16 cellular contexts compared by ENCODE assay signal in genomic region chr7:105715528-105715927, GRCh38.
A peak's percentile ranks its signal among the peaks of the same experiment; 100 is the strongest.
DNase-seq lines count a peak whose midpoint lies in the region; ATAC-seq lines count a peak whose summit lies in the region.
"Had no signal": no experiment of that assay in that cellular context is flagged by ENCODE, and none has a peak within 500 bp of the region (broad histone marks: within the 10 kb centered on the region; RNA-seq: fewer than 3 reads in every experiment).

No MANE protein-coding gene starts in this region.

- H3K27ac Mint-ChIP-seq in activated CD4-positive, alpha-beta memory T cell treated with anti-CD3 and anti-CD28 coated beads for 36 hours, result no peak overlapping the region
- H3K27ac Mint-ChIP-seq in activated CD4-positive, alpha-beta memory T cell treated with anti-CD3 and anti-CD28 coated beads, Interleukin-2, amount 10 ng/mL, durations not matched to agents 7 days and 5 days, result no peak overlapping the region
- no peak overlapping the region for H3K27ac Mint-ChIP-seq in activated naive CD8-positive, alpha-beta T cell treated with anti-CD3 and anti-CD28 coated beads, Interleukin-2, amount 50 U/mL, for 24 hours
- no peak overlapping the region for H3K27ac Mint-ChIP-seq in activated naive CD8-positive, alpha-beta T cell treated with anti-CD3 and anti-CD28 coated beads for 36 hours
- peak overlapping the region; percentile 7 for H3K27ac Mint-ChIP-seq in activated T-helper 17 cell treated with anti-CD3 and anti-CD28 coated beads, Interleukin-2, amount 50 U/mL, for 72 hours
- H3K27ac Mint-ChIP-seq in stimulated activated naive CD8-positive, alpha-beta T cell treated with anti-CD3 and anti-CD28 coated beads, Interleukin-15, amount 100 ng/mL, for 72 hours, result no peak overlapping the region
- no peak overlapping the region for H3K27ac Mint-ChIP-seq in activated CD8-positive, alpha-beta memory T cell treated with anti-CD3 and anti-CD28 coated beads, Interleukin-2, amount 10 ng/mL, durations not matched to agents 7 days and 5 days
- H3K27ac Mint-ChIP-seq: CD4-positive, alpha-beta T cell had no signal

- H3K36me3 Mint-ChIP-seq in activated CD4-positive, alpha-beta memory T cell treated with anti-CD3 and anti-CD28 coated beads for 36 hours, result peaks cover 20% of the 10 kb centered on the region
- H3K36me3 Mint-ChIP-seq in activated CD4-positive, alpha-beta memory T cell treated with anti-CD3 and anti-CD28 coated beads, Interleukin-2, amount 10 ng/mL, durations not matched to agents 7 days and 5 days (ENCODE audit: low read depth), result peaks cover 20% of the 10 kb centered on the region
- peaks cover 21% of the 10 kb centered on the region for H3K36me3 Mint-ChIP-seq in activated naive CD8-positive, alpha-beta T cell treated with anti-CD3 and anti-CD28 coated beads, Interleukin-2, amount 50 U/mL, for 24 hours (ENCODE audit: low read depth)
- peaks cover 16% of the 10 kb centered on the region for H3K36me3 Mint-ChIP-seq in activated naive CD8-positive, alpha-beta T cell treated with anti-CD3 and anti-CD28 coated beads for 36 hours
- H3K36me3 Mint-ChIP-seq in activated T-helper 17 cell treated with anti-CD3 and anti-CD28 coated beads, Interleukin-2, amount 50 U/mL, for 72 hours (ENCODE audit: low read depth), result peaks cover 6% of the 10 kb centered on the region
- H3K36me3 Mint-ChIP-seq in activated CD8-positive, alpha-beta memory T cell treated with anti-CD3 and anti-CD28 coated beads, Interleukin-2, amount 10 ng/mL, durations not matched to agents 7 days and 5 days, result peaks cover 17% of the 10 kb centered on the region

- peak; percentile 43 for DNase-seq in activated CD4-positive, alpha-beta memory T cell treated with anti-CD3 and anti-CD28 coated beads for 36 hours
- no peak for DNase-seq in activated CD4-positive, alpha-beta memory T cell treated with anti-CD3 and anti-CD28 coated beads, Interleukin-2, amount 10 ng/mL, durations not matched to agents 7 days and 5 days
- DNase-seq in activated naive CD8-positive, alpha-beta T cell treated with anti-CD3 and anti-CD28 coated beads, Interleukin-2, amount 50 U/mL, for 24 hours, result no peak
- DNase-seq in activated naive CD8-positive, alpha-beta T cell treated with anti-CD3 and anti-CD28 coated beads for 36 hours, result no peak
- no peak for DNase-seq in stimulated activated naive CD8-positive, alpha-beta T cell treated with anti-CD3 and anti-CD28 coated beads, Interleukin-15, amount 100 ng/mL, for 72 hours
- no peak for DNase-seq in activated CD8-positive, alpha-beta memory T cell treated with anti-CD3 and anti-CD28 coated beads, Interleukin-2, amount 10 ng/mL, durations not matched to agents 7 days and 5 days
- DNase-seq: CD4-positive, alpha-beta T cell; NCI-H1092; NCI-H1417 treated with DMSO at 0.1 percent for 48 hours; NCI-H1694 treated with DMSO at 0.1 percent for 48 hours; NCI-H2081; NCI-H2227 treated with DMSO at 0.1 percent for 48 hours; NCI-H526 treated with DMSO at 0.1 percent for 48 hours; PC-9 had no signal

- peak; percentile 83 for ATAC-seq in activated naive CD8-positive, alpha-beta T cell treated with anti-CD3 and anti-CD28 coated beads, Interleukin-2, amount 50 U/mL, for 24 hours
- peak; percentile 96 for ATAC-seq in activated T-helper 17 cell treated with anti-CD3 and anti-CD28 coated beads, Interleukin-2, amount 50 U/mL, for 72 hours (replicated peaks)
- peak; percentile 80 for ATAC-seq in stimulated activated naive CD8-positive, alpha-beta T cell treated with anti-CD3 and anti-CD28 coated beads, Interleukin-15, amount 100 ng/mL, for 72 hours
- ATAC-seq in activated CD8-positive, alpha-beta memory T cell treated with anti-CD3 and anti-CD28 coated beads, Interleukin-2, amount 10 ng/mL, durations not matched to agents 7 days and 5 days, result no peak
- ATAC-seq: Right ventricle myocardium inferior had no signal

- POLR2A ChIA-PET in activated CD4-positive, alpha-beta memory T cell treated with anti-CD3 and anti-CD28 coated beads for 36 hours (lab: Charles Lee), result no interaction called here
- POLR2A ChIA-PET in activated CD4-positive, alpha-beta memory T cell treated with anti-CD3 and anti-CD28 coated beads, Interleukin-2, amount 10 ng/mL, durations not matched to agents 7 days and 5 days (lab: Charles Lee), result no interaction called here

- intact Hi-C loops in activated CD4-positive, alpha-beta memory T cell treated with anti-CD3 and anti-CD28 coated beads for 36 hours (cut with micrococcal nuclease), result loop anchor here (1.0 kb wide), 1 partner anchor 24 kb away; no protein-coding TSS in a partner anchor

- peaks cover 6% of the 10 kb centered on the region for H3K4me1 Mint-ChIP-seq in activated CD4-positive, alpha-beta memory T cell treated with anti-CD3 and anti-CD28 coated beads for 36 hours (ENCODE audit: low read depth)
- H3K4me1 Mint-ChIP-seq in activated CD4-positive, alpha-beta memory T cell treated with anti-CD3 and anti-CD28 coated beads, Interleukin-2, amount 10 ng/mL, durations not matched to agents 7 days and 5 days, result no peaks in the 10 kb centered on the region
- H3K4me1 Mint-ChIP-seq in activated naive CD8-positive, alpha-beta T cell treated with anti-CD3 and anti-CD28 coated beads, Interleukin-2, amount 50 U/mL, for 24 hours, result peaks cover 7% of the 10 kb centered on the region
- no peaks in the 10 kb centered on the region for H3K4me1 Mint-ChIP-seq in activated naive CD8-positive, alpha-beta T cell treated with anti-CD3 and anti-CD28 coated beads for 36 hours
- peaks cover 3% of the 10 kb centered on the region for H3K4me1 Mint-ChIP-seq in activated T-helper 17 cell treated with anti-CD3 and anti-CD28 coated beads, Interleukin-2, amount 50 U/mL, for 72 hours
- peaks cover 12% of the 10 kb centered on the region for H3K4me1 Mint-ChIP-seq in stimulated activated naive CD8-positive, alpha-beta T cell treated with anti-CD3 and anti-CD28 coated beads, Interleukin-15, amount 100 ng/mL, for 72 hours
- no peaks in the 10 kb centered on the region for H3K4me1 Mint-ChIP-seq in activated CD8-positive, alpha-beta memory T cell treated with anti-CD3 and anti-CD28 coated beads, Interleukin-2, amount 10 ng/mL, durations not matched to agents 7 days and 5 days

- no peaks in the 10 kb centered on the region for H3K27me3 Mint-ChIP-seq in activated CD4-positive, alpha-beta memory T cell treated with anti-CD3 and anti-CD28 coated beads for 36 hours
- no peaks in the 10 kb centered on the region for H3K27me3 Mint-ChIP-seq in activated CD4-positive, alpha-beta memory T cell treated with anti-CD3 and anti-CD28 coated beads, Interleukin-2, amount 10 ng/mL, durations not matched to agents 7 days and 5 days
- no peaks in the 10 kb centered on the region for H3K27me3 Mint-ChIP-seq in activated naive CD8-positive, alpha-beta T cell treated with anti-CD3 and anti-CD28 coated beads, Interleukin-2, amount 50 U/mL, for 24 hours
- no peaks in the 10 kb centered on the region for H3K27me3 Mint-ChIP-seq in activated naive CD8-positive, alpha-beta T cell treated with anti-CD3 and anti-CD28 coated beads for 36 hours
- H3K27me3 Mint-ChIP-seq in activated T-helper 17 cell treated with anti-CD3 and anti-CD28 coated beads, Interleukin-2, amount 50 U/mL, for 72 hours, result no peaks in the 10 kb centered on the region
- no peaks in the 10 kb centered on the region for H3K27me3 Mint-ChIP-seq in stimulated activated naive CD8-positive, alpha-beta T cell treated with anti-CD3 and anti-CD28 coated beads, Interleukin-15, amount 100 ng/mL, for 72 hours
- no peaks in the 10 kb centered on the region for H3K27me3 Mint-ChIP-seq in activated CD8-positive, alpha-beta memory T cell treated with anti-CD3 and anti-CD28 coated beads, Interleukin-2, amount 10 ng/mL, durations not matched to agents 7 days and 5 days
- H3K27me3 Mint-ChIP-seq: CD4-positive, alpha-beta T cell had no signal

- CTCF ChIA-PET in activated CD4-positive, alpha-beta memory T cell treated with anti-CD3 and anti-CD28 coated beads for 36 hours (lab: Charles Lee), result no interaction called here
- CTCF ChIA-PET in activated CD4-positive, alpha-beta memory T cell treated with anti-CD3 and anti-CD28 coated beads, Interleukin-2, amount 10 ng/mL, durations not matched to agents 7 days and 5 days (lab: Charles Lee), result no interaction called here
- CTCF ChIA-PET in activated CD8-positive, alpha-beta memory T cell treated with anti-CD3 and anti-CD28 coated beads, Interleukin-2, amount 10 ng/mL, durations not matched to agents 7 days and 5 days (lab: Charles Lee), result no interaction called here

- H3K4me3 Mint-ChIP-seq in activated CD4-positive, alpha-beta memory T cell treated with anti-CD3 and anti-CD28 coated beads for 36 hours, result no peak overlapping the region
- no peak overlapping the region for H3K4me3 Mint-ChIP-seq in activated CD4-positive, alpha-beta memory T cell treated with anti-CD3 and anti-CD28 coated beads, Interleukin-2, amount 10 ng/mL, durations not matched to agents 7 days and 5 days
- H3K4me3 Mint-ChIP-seq in activated naive CD8-positive, alpha-beta T cell treated with anti-CD3 and anti-CD28 coated beads, Interleukin-2, amount 50 U/mL, for 24 hours, result no peak overlapping the region
- H3K4me3 Mint-ChIP-seq in activated naive CD8-positive, alpha-beta T cell treated with anti-CD3 and anti-CD28 coated beads for 36 hours, result no peak overlapping the region
- no peak overlapping the region for H3K4me3 Mint-ChIP-seq in activated T-helper 17 cell treated with anti-CD3 and anti-CD28 coated beads, Interleukin-2, amount 50 U/mL, for 72 hours
- H3K4me3 Mint-ChIP-seq in stimulated activated naive CD8-positive, alpha-beta T cell treated with anti-CD3 and anti-CD28 coated beads, Interleukin-15, amount 100 ng/mL, for 72 hours, result no peak overlapping the region
- H3K4me3 Mint-ChIP-seq in activated CD8-positive, alpha-beta memory T cell treated with anti-CD3 and anti-CD28 coated beads, Interleukin-2, amount 10 ng/mL, durations not matched to agents 7 days and 5 days, result no peak overlapping the region
- H3K4me3 Mint-ChIP-seq: CD4-positive, alpha-beta T cell had no signal

- peaks cover 28% of the 10 kb centered on the region for H3K9me3 Mint-ChIP-seq in activated CD4-positive, alpha-beta memory T cell treated with anti-CD3 and anti-CD28 coated beads for 36 hours
- peaks cover 20% of the 10 kb centered on the region for H3K9me3 Mint-ChIP-seq in activated CD4-positive, alpha-beta memory T cell treated with anti-CD3 and anti-CD28 coated beads, Interleukin-2, amount 10 ng/mL, durations not matched to agents 7 days and 5 days
- peaks cover 23% of the 10 kb centered on the region for H3K9me3 Mint-ChIP-seq in activated naive CD8-positive, alpha-beta T cell treated with anti-CD3 and anti-CD28 coated beads, Interleukin-2, amount 50 U/mL, for 24 hours
- peaks cover 13% of the 10 kb centered on the region for H3K9me3 Mint-ChIP-seq in activated naive CD8-positive, alpha-beta T cell treated with anti-CD3 and anti-CD28 coated beads for 36 hours
- H3K9me3 Mint-ChIP-seq in activated T-helper 17 cell treated with anti-CD3 and anti-CD28 coated beads, Interleukin-2, amount 50 U/mL, for 72 hours, result peaks cover 14% of the 10 kb centered on the region
- H3K9me3 Mint-ChIP-seq in stimulated activated naive CD8-positive, alpha-beta T cell treated with anti-CD3 and anti-CD28 coated beads, Interleukin-15, amount 100 ng/mL, for 72 hours, result peaks cover 20 to 36% of the 10 kb centered on the region in 2 donors
- peaks cover 13% of the 10 kb centered on the region for H3K9me3 Mint-ChIP-seq in activated CD8-positive, alpha-beta memory T cell treated with anti-CD3 and anti-CD28 coated beads, Interleukin-2, amount 10 ng/mL, durations not matched to agents 7 days and 5 days (ENCODE audit: low read depth)
